12 cellular contexts compared by ENCODE assay signal in the genomic region with DNA sequence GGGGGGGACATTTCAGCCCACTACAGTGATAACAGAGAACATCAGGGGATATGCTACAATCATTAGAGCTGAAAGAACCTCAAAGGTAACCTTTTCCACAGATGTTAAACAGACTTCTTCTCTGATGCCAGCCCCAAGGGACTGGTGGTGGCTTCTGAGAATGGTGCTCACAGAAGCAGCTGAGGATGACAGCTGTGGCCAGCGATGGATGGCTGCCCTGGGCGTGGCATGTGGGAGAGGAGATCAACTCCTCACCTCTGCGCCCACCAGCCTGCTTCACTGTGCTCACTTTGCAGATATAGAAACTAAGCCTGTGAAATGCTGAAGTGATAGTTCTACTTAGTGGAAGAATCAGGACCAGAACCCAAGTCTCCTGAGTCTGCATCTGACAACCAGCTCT.
DNase-seq lines count a peak whose midpoint lies in the region; ATAC-seq, FAIRE-seq and TF ChIP-seq lines count a peak whose summit lies in the region.
"Had no signal": no experiment of that assay in that cellular context is flagged by ENCODE, and none has a peak within 500 bp of the region (broad histone marks: within the 10 kb centered on the region; RNA-seq: fewer than 3 reads in every experiment).

No MANE protein-coding gene starts in this region.

- peaks cover 7% of the 10 kb centered on the region for H3K36me3 Mint-ChIP-seq in central memory CD8-positive, alpha-beta T cell (ENCODE audit: insufficient read depth)

- H3K36me3 ChIP-seq in HAP-1 (replicated peaks): no peaks in the 10 kb centered on the region

- no peak overlapping the region for H3K4me3 ChIP-seq in HAP-1
- H3K4me3 ChIP-seq: SK-N-MC had no signal

- H3K27me3 Mint-ChIP-seq in central memory CD8-positive, alpha-beta T cell: no peaks in the 10 kb centered on the region
- H3K27me3 Mint-ChIP-seq: activated naive CD8-positive, alpha-beta T cell treated with anti-CD3 and anti-CD28 coated beads, Interleukin-2, amount 10 ng/mL, durations not matched to agents 7 days and 5 days had no signal

- TF ChIP-seq CTCF in GM13977 (IDR thresholded peaks at IDR 0.05; ENCODE audit: extremely low read depth, insufficient read depth, missing control alignments) (no peak), GM20000 (IDR thresholded peaks at IDR 0.05; ENCODE audit: extremely low read depth, missing control alignments) (no peak), D721Med (IDR thresholded peaks at IDR 0.05; ENCODE audit: insufficient read depth, missing control alignments) (no peak)

- no peak overlapping the region for H3K4me3 Mint-ChIP-seq in central memory CD8-positive, alpha-beta T cell
- H3K4me3 Mint-ChIP-seq: activated naive CD8-positive, alpha-beta T cell treated with anti-CD3 and anti-CD28 coated beads, Interleukin-2, amount 10 ng/mL, durations not matched to agents 7 days and 5 days; neural crest cell had no signal

- no peak for FAIRE-seq in D721Med (lab: Jason Lieb, UNC)

- H3K9me3 ChIP-seq in HAP-1: no peaks in the 10 kb centered on the region

- H3K4me1 ChIP-seq in HAP-1: no peaks in the 10 kb centered on the region

- peaks cover 71% of the 10 kb centered on the region for H3K4me1 Mint-ChIP-seq in central memory CD8-positive, alpha-beta T cell

- H3K27ac Mint-ChIP-seq in central memory CD8-positive, alpha-beta T cell (ENCODE audit: low read depth): no peak overlapping the region
- H3K27ac Mint-ChIP-seq: activated naive CD8-positive, alpha-beta T cell treated with anti-CD3 and anti-CD28 coated beads, Interleukin-2, amount 10 ng/mL, durations not matched to agents 7 days and 5 days had no signal

- DNase-seq in GM13977 (ENCODE audit: low spot score): peak; percentile 38
- peak; percentile 32 for DNase-seq in GM20000 (ENCODE audit: low spot score)
- no peak for DNase-seq in central memory CD8-positive, alpha-beta T cell (ENCODE audit: low spot score in 2 of 2)
- DNase-seq in HAP-1 (ENCODE audit: low spot score in 2 of 2): no peak
- no peak for DNase-seq in D721Med (ENCODE audit: insufficient read length, low spot score)
- DNase-seq in islet precursor cell: no peak
- DNase-seq in iPS-NIHi11 (ENCODE audit: low spot score): no peak
- DNase-seq: activated naive CD8-positive, alpha-beta T cell treated with anti-CD3 and anti-CD28 coated beads, Interleukin-2, amount 10 ng/mL, durations not matched to agents 7 days and 5 days; foreskin melanocyte had no signal

- in situ Hi-C loops in GM13977 (cut with MboI; ENCODE audit: low pct_unique_long_range_greater_than_20kb, low sequenced_read_pairs, unreplicated experiment): no loop called here
- in situ Hi-C loops in HAP-1 (cut with MboI; ENCODE audit: low sequenced_read_pairs): no loop called here

- peak; percentile 89 for ATAC-seq in HG03135 (IDR thresholded peaks at IDR 0.05; ENCODE audit: unreplicated experiment)
- peak; percentile 40 for ATAC-seq in central memory CD8-positive, alpha-beta T cell (replicated peaks; ENCODE audit: extremely low read depth, poor library complexity, severe bottlenecking)

- no peaks in the 10 kb centered on the region for H3K9me3 Mint-ChIP-seq in central memory CD8-positive, alpha-beta T cell
- H3K9me3 Mint-ChIP-seq: neural crest cell had no signal

- H3K27me3 ChIP-seq in HAP-1 (ENCODE audit: low read depth): no peaks in the 10 kb centered on the region

Comparison
In these comparisons a context has a peak if more than half of its experiments do, and no peak if none do; other contexts are left out.
1. DNase-seq: peak in GM13977 (single experiment) and GM20000 (single experiment); none in central memory CD8-positive, alpha-beta T cell (0 of 2), HAP-1 (0 of 2), D721Med (single experiment), islet precursor cell (single experiment) and iPS-NIHi11 (single experiment).